In the genomic region with DNA sequence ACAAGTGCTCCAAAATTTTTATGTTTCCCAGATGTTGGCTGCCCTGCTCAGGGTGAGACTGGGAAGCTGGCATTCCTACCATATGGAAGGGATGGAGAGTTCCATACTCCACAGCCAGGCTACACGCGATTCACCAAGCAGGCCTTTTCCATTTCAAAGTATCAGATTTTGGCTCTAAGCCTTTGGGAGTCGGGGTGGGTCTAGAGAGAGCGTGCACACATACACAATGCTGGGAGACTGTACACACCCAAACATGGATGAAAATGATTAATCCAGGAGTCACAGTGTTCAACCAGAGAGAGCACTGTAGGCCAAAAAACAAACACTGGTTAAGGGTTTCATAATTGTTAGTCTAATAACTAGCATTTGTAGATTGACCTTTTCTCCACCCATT, we compare ENCODE assay signal across 16 cellular contexts.
DNase-seq lines count a peak whose midpoint lies in the region; ATAC-seq and TF ChIP-seq lines count a peak whose summit lies in the region.
"Had no signal": no experiment of that assay in that cellular context is flagged by ENCODE, and none has a peak within 500 bp of the region (broad histone marks: within the 10 kb centered on the region; RNA-seq: fewer than 3 reads in every experiment).

No MANE protein-coding gene starts in this region.

- H3K9me3 ChIP-seq in left lung, result no peaks in the 10 kb centered on the region
- H3K9me3 ChIP-seq: ascending aorta, BLaER1, SK-N-SH had no signal

- no peak overlapping the region for H3K27ac ChIP-seq in left lung
- H3K27ac ChIP-seq: BLaER1 had no signal

- TF ChIP-seq CTCF in AG09309 (IDR thresholded peaks at IDR 0.05; ENCODE audit: control insufficient read depth, insufficient read depth, low read depth, low read length, missing control alignments) (peak; percentile 2), left lung (IDR thresholded peaks at IDR 0.05) (no peak)

- H3K27me3 ChIP-seq in left lung, result no peaks in the 10 kb centered on the region
- H3K27me3 ChIP-seq: ascending aorta, BLaER1 had no signal

- H3K4me3 ChIP-seq in AG09309 (ENCODE audit: control insufficient read depth, low read depth, low read length) (no peak overlapping the region), left lung (no peak overlapping the region)
- H3K4me3 ChIP-seq: ascending aorta, BLaER1 had no signal

- DNase-seq in AG09309 (ENCODE audit: low read depth) (peak; percentile 58), HPDE6-E6E7 (ENCODE audit: extremely low spot score) (peak; percentile 38), epidermal melanocyte (ENCODE audit: insufficient read length, low spot score) (peak; percentile 41), left lung (no peak), SKM-1 treated with dmso at 0.1 percent for 144 hours (lab: John Stamatoyannopoulos, UW; ENCODE audit: unreplicated experiment) (no peak)
- DNase-seq in stimulated activated CD4-positive, alpha-beta T cell treated with anti-CD3 and anti-CD28 coated beads, Interleukin-15, amount 100 ng/mL, for 24 hours, result no peak
- DNase-seq: activated CD8-positive, alpha-beta memory T cell treated with anti-CD3 and anti-CD28 coated beads, Interleukin-2, amount 50 U/mL, for 48 hours; effector CD4-positive, alpha-beta T cell; NCI-H146; SK-N-SH; stimulated activated CD4-positive, alpha-beta T cell treated with anti-CD3 and anti-CD28 coated beads, Interleukin-4, amount 100 ng/mL, for 1 hour; stimulated activated naive B cell treated with anti-CD40 and anti-IgM and Interleukin-4, amounts not matched to agents 10 μg/mL and 1 μg/mL and 100 μg/mL, for 72 hours had no signal

- no peaks in the 10 kb centered on the region for H3K36me3 ChIP-seq in left lung
- H3K36me3 ChIP-seq: ascending aorta, BLaER1 had no signal

- H3K4me1 ChIP-seq in left lung, result no peaks in the 10 kb centered on the region
- H3K4me1 ChIP-seq: BLaER1 had no signal

- intact Hi-C loops in left lung (cut with DNase I), result no loop called here

- ATAC-seq in left lung, result peak; percentile 77
- no peak for ATAC-seq in HG03095 (IDR thresholded peaks at IDR 0.05; ENCODE audit: unreplicated experiment)
- no peak for ATAC-seq in HG02885 (IDR thresholded peaks at IDR 0.05; ENCODE audit: poor library complexity, unreplicated experiment)
- ATAC-seq: stimulated activated naive B cell treated with anti-CD40 and anti-IgM and Interleukin-4, amounts not matched to agents 10 μg/mL and 1 μg/mL and 100 μg/mL, for 72 hours had no signal

Comparison
In these comparisons a context has a peak if more than half of its experiments do, and no peak if none do; other contexts are left out.
1. DNase-seq: peak in AG09309 (single experiment), HPDE6-E6E7 (single experiment) and epidermal melanocyte (single experiment); none in left lung (0 of 2), SKM-1 treated with dmso at 0.1 percent for 144 hours (single experiment) and stimulated activated CD4-positive, alpha-beta T cell treated with anti-CD3 and anti-CD28 coated beads, Interleukin-15, amount 100 ng/mL, for 24 hours (single experiment).